19 cellular contexts compared by ENCODE assay signal in genomic region chr5:477247-477646, GRCh38. TPM values are rescaled to one million over a fixed set of nuclear protein-coding genes. Genes with fewer than 3 reads are reported as not detected.
DNase-seq lines count a peak whose midpoint lies in the region; ATAC-seq, FAIRE-seq and TF ChIP-seq lines count a peak whose summit lies in the region.
"Had no signal": no experiment of that assay in that cellular context is flagged by ENCODE, and none has a peak within 500 bp of the region (broad histone marks: within the 10 kb centered on the region; RNA-seq: fewer than 3 reads in every experiment).

No MANE protein-coding gene starts in this region.

- TF ChIP-seq CTCF in left ventricle myocardium inferior (IDR thresholded peaks at IDR 0.05; ENCODE audit: borderline replicate concordance), result no peak
- no peak for TF ChIP-seq CTCF in HepG2 (CRISPR knock-in tag; IDR thresholded peaks at IDR 0.05)
- no peak for TF ChIP-seq CTCF in osteoblast (IDR thresholded peaks at IDR 0.05; ENCODE audit: extremely low read depth, low read depth, low read length)
- no peak for TF ChIP-seq CTCF in stomach (IDR thresholded peaks at IDR 0.05)

- H3K27me3 ChIP-seq in left ventricle myocardium inferior (ENCODE audit: low read depth), result peaks cover 73% of the 10 kb centered on the region
- H3K27me3 ChIP-seq in HepG2 (ENCODE audit: control insufficient read depth in 1 of 2, insufficient read depth in 2 of 2, low read length in 2 of 2), result peaks cover 19 to 72% of the 10 kb centered on the region in 2 experiments
- H3K27me3 ChIP-seq in osteoblast (ENCODE audit: insufficient read depth, low read length), result peaks cover 41% of the 10 kb centered on the region
- H3K27me3 ChIP-seq in stomach, result peaks cover 24 to 85% (median 51%) of the 10 kb centered on the region in 3 donors

- CTCF ChIA-PET in HepG2 (lab: Yijun Ruan, JAX; ENCODE audit: low intra/inter-chr PET ratio, low total read pairs), result no interaction called here

- POLR2A ChIA-PET in HepG2 (lab: Yijun Ruan, JAX), result no interaction called here

- H3K4me2 ChIP-seq in HepG2 (ENCODE audit: low read depth, low read length) (no peak overlapping the region), osteoblast (ENCODE audit: insufficient read depth, low read length) (no peak overlapping the region)
- H3K4me2 ChIP-seq: A549, GM23338 had no signal

- no TSS peak for BruUV-seq in HepG2 (replicated peaks; lab: Mats Ljungman, UMichigan)

- H2AFZ ChIP-seq in HepG2 (ENCODE audit: low read length) (no peak overlapping the region), osteoblast (ENCODE audit: low read length) (no peak overlapping the region)
- H2AFZ ChIP-seq: GM23338 had no signal

- in situ Hi-C loops in HepG2 (cut with HindIII; ENCODE audit: extremely low pct_ligation_motif_present, low pct_unique_long_range_greater_than_20kb), result no loop called here

- WGBS in HepG2 (ENCODE audit: low lambda C conversion rate), result 0% methylated on average over 1 of the region's 19 CpGs
- 66 to 78% (median 75%) methylated on average over 18 to 19 of the region's 19 CpGs for WGBS in stomach, 5 donors

- no peak for TF ChIP-seq POLR2A in HepG2 (IDR thresholded peaks at IDR 0.05; ENCODE audit: insufficient read depth in 1 of 2, low read depth in 2 of 2, low read length in 2 of 2)
- no peak for TF ChIP-seq POLR2A in stomach (IDR thresholded peaks at IDR 0.05)

- DNase-seq in Right ventricle myocardium inferior (ENCODE audit: missing footprints) (peak; percentile 44), left ventricle myocardium inferior (no peak), HTR-8/SVneo (ENCODE audit: insufficient read length, low spot score) (no peak), HepG2 (ENCODE audit: low spot score) (no peak), osteoblast (ENCODE audit: insufficient read length, low spot score, missing footprints) (peak; percentile 75), stomach (no peak), ecto neural progenitor cell (ENCODE audit: low spot score) (no peak)
- DNase-seq: AML-193; Calu3; CD8-positive, alpha-beta T cell; DMS79 treated with DMSO at 0.1 percent for 48 hours; GF-D8; H7; HFFc6 had no signal

- H3K4me3 ChIP-seq in left ventricle myocardium inferior (no peak overlapping the region), HepG2 (replicated peaks in 1 of 3; ENCODE audit: insufficient read depth in 1 of 3, low read depth in 2 of 3, low read length in 3 of 3) (no peak overlapping the region), osteoblast (ENCODE audit: insufficient read depth, low read length) (no peak overlapping the region), stomach (no peak overlapping the region)
- H3K4me3 ChIP-seq: A549, GM23338 had no signal

- H4K20me1 ChIP-seq in HepG2 (ENCODE audit: insufficient read depth, low read length) (no peaks in the 10 kb centered on the region), osteoblast (ENCODE audit: insufficient read depth, low read length) (peaks cover 21% of the 10 kb centered on the region)

- no peak overlapping the region for H3K9ac ChIP-seq in HepG2 (ENCODE audit: insufficient read depth, low read depth, low read length)

- H3K27ac ChIP-seq in left ventricle myocardium inferior (replicated peaks) (no peak overlapping the region), HepG2 (ENCODE audit: extremely low read length, insufficient read depth, low read length) (no peak overlapping the region), osteoblast (ENCODE audit: low read depth, low read length) (no peak overlapping the region), stomach (no peak overlapping the region)
- H3K27ac ChIP-seq: 22Rv1, A549 had no signal

- H3K4me1 ChIP-seq in left ventricle myocardium inferior, result peaks cover 25% of the 10 kb centered on the region
- peaks cover 15% of the 10 kb centered on the region for H3K4me1 ChIP-seq in HepG2 (ENCODE audit: insufficient read depth, low read length)
- H3K4me1 ChIP-seq in osteoblast (ENCODE audit: insufficient read depth, low read length), result peaks cover 3% of the 10 kb centered on the region
- H3K4me1 ChIP-seq in stomach, result peaks cover 12 to 29% (median 28%) of the 10 kb centered on the region in 4 donors

- intact Hi-C loops in Right ventricle myocardium inferior (cut with DNase I) (no loop called here), left ventricle myocardium inferior (cut with micrococcal nuclease) (no loop called here), HepG2 (cut with micrococcal nuclease; ENCODE audit: unreplicated experiment) (no loop called here), stomach (cut with DNase I; ENCODE audit: low total_unique reads) (no loop called here)

- ATAC-seq in Right ventricle myocardium inferior (no peak), HepG2 (no peak), HG03432 (IDR thresholded peaks at IDR 0.05; ENCODE audit: unreplicated experiment) (no peak)
- ATAC-seq: A549; CD8-positive, alpha-beta T cell; GM23338; HCT116 had no signal

- no peak for TF ChIP-seq EP300 in HepG2 (IDR thresholded peaks at IDR 0.05; ENCODE audit: low read depth in 2 of 2, low read length in 2 of 2)
- TF ChIP-seq EP300 in HepG2 (CRISPR knock-in tag; IDR thresholded peaks at IDR 0.05; ENCODE audit: borderline replicate concordance), result no peak
- TF ChIP-seq EP300 in stomach (IDR thresholded peaks at IDR 0.05), result no peak

- FAIRE-seq in HTR-8/SVneo (lab: Jason Lieb, UNC) (peak; percentile 42), HepG2 (lab: Jason Lieb, UNC) (no peak)
- FAIRE-seq: A549 had no signal

- no peaks in the 10 kb centered on the region for H3K9me3 ChIP-seq in left ventricle myocardium inferior (replicated peaks)
- no peaks in the 10 kb centered on the region for H3K9me3 ChIP-seq in HepG2 (ENCODE audit: low read length)
- no peaks in the 10 kb centered on the region for H3K9me3 ChIP-seq in osteoblast (ENCODE audit: low read depth, low read length)
- H3K9me3 ChIP-seq in stomach, result no peaks in the 10 kb centered on the region
- H3K9me3 ChIP-seq: A549 had no signal

- no peaks in the 10 kb centered on the region for H3K36me3 ChIP-seq in left ventricle myocardium inferior
- H3K36me3 ChIP-seq in HepG2 (replicated peaks in 1 of 2; ENCODE audit: control insufficient read depth in 1 of 2, insufficient read depth in 2 of 2, low read length in 2 of 2), result no peaks in the 10 kb centered on the region; a peak in 1 of 5 replicates
- no peaks in the 10 kb centered on the region for H3K36me3 ChIP-seq in osteoblast (ENCODE audit: insufficient read depth, low read length)
- H3K36me3 ChIP-seq in stomach, result no peaks in the 10 kb centered on the region

- H3K79me2 ChIP-seq in HepG2 (ENCODE audit: insufficient read depth, low read length) (peaks cover 3% of the 10 kb centered on the region), osteoblast (ENCODE audit: insufficient read depth, low read length) (peaks cover 5% of the 10 kb centered on the region)

- no peak for TF ChIP-seq RAD21 in HepG2 (CRISPR knock-in tag; IDR thresholded peaks at IDR 0.05)

RNA-seq across cellular contexts. Expression of gene EXOC3, which starts 34.3 kb away (rescaled TPM):
- total RNA-seq in Right ventricle myocardium inferior (47.3 TPM), left ventricle myocardium inferior (46.2 TPM), HepG2 (2016; rRNA removed; fragmentation: Illumina TruSeq; extraction: Trizol) (16.0 and 20.5 TPM in 2 replicates), osteoblast (39.8 and 49.2 TPM in 2 replicates), stomach (100 to 1,000 TPM in 1 of 5 donors, 10 to 100 TPM in 4; 52.7 to 133 (median 77.7) TPM)
- 7.2 and 7.9 TPM in 2 replicates for total RNA-seq in HepG2 (2016; cell fraction: cytosol; rRNA removed; fragmentation: Illumina TruSeq; extraction: Trizol; ENCODE audit: low read depth)
- 14.6 and 19.5 TPM in 2 replicates for total RNA-seq in HepG2 (2016; cell fraction: insoluble cytoplasmic fraction; rRNA removed; fragmentation: Illumina TruSeq; extraction: Trizol)
- 13.8 and 14.1 TPM in 2 replicates for total RNA-seq in HepG2 (2016; cell fraction: membrane; rRNA removed; fragmentation: Illumina TruSeq; extraction: Trizol)
- 11.2 and 13.3 TPM in 2 replicates for total RNA-seq in HepG2 (2016; cell fraction: nucleus; rRNA removed; fragmentation: Illumina TruSeq; extraction: Trizol)
- polyA plus RNA-seq in HepG2 (2011; rRNA removed) (9.2 and 11.8 TPM in 2 replicates), stomach (10 to 100 TPM; 29.9 to 38.8 (median 33.6) TPM)
- polyA plus RNA-seq in HepG2 (2011; cell fraction: cytosol; rRNA removed), result 6.8 and 8.3 TPM in 2 replicates
- polyA plus RNA-seq in HepG2 (2011; cell fraction: nucleus; rRNA removed), result 26.9 and 28.5 TPM in 2 replicates
- 14.6 and 15.2 TPM in 2 replicates for polyA plus RNA-seq in HepG2 (2012)
- polyA plus RNA-seq in HepG2 (2016; cell fraction: cytosol; fragmentation: Illumina TruSeq; extraction: Trizol; ENCODE audit: low read depth), result 5.5 and 5.9 TPM in 2 replicates
- 14.3 and 16.5 TPM in 2 replicates for polyA plus RNA-seq in HepG2 (2016; cell fraction: insoluble cytoplasmic fraction; fragmentation: Illumina TruSeq; extraction: Trizol; ENCODE audit: low read depth)
- polyA plus RNA-seq in HepG2 (2016; cell fraction: membrane; fragmentation: Illumina TruSeq; extraction: Trizol; ENCODE audit: low read depth), result 7.8 and 8.8 TPM in 2 replicates
- polyA plus RNA-seq in HepG2 (2016; cell fraction: nucleus; fragmentation: Illumina TruSeq; extraction: Trizol; ENCODE audit: insufficient read depth, low read depth), result 28.1 and 32.7 TPM in 2 replicates
- polyA minus RNA-seq in HepG2 (2011; rRNA and poly(A)+ RNA removed; ENCODE audit: low replicate concordance), result 15.9 and 55.4 TPM in 2 replicates
- 6.1 and 7.2 TPM in 2 replicates for polyA minus RNA-seq in HepG2 (2011; cell fraction: cytosol; rRNA and poly(A)+ RNA removed)
- polyA minus RNA-seq in HepG2 (2011; cell fraction: nucleus; rRNA and poly(A)+ RNA removed), result 12.9 and 14.2 TPM in 2 replicates

RNA-seq across cellular contexts. Expression of gene SLC9A3, which starts 47.0 kb away (rescaled TPM):
- total RNA-seq in Right ventricle myocardium inferior (1.1 TPM), left ventricle myocardium inferior (0.91 TPM), HepG2 (2016; rRNA removed; fragmentation: Illumina TruSeq; extraction: Trizol) (1.2 and 1.8 TPM in 2 replicates), osteoblast (1.2 and 1.4 TPM in 2 replicates), stomach (100 to 1,000 TPM in 2 of 5 donors, 10 to 100 TPM in 2, 1 to 10 TPM in 1; 7.8 to 142 (median 68.0) TPM)
- total RNA-seq in HepG2 (2016; cell fraction: cytosol; rRNA removed; fragmentation: Illumina TruSeq; extraction: Trizol; ENCODE audit: low read depth), result 0.30 and 0.35 TPM in 2 replicates
- total RNA-seq in HepG2 (2016; cell fraction: insoluble cytoplasmic fraction; rRNA removed; fragmentation: Illumina TruSeq; extraction: Trizol), result 1.3 and 1.6 TPM in 2 replicates
- 1.5 and 1.9 TPM in 2 replicates for total RNA-seq in HepG2 (2016; cell fraction: membrane; rRNA removed; fragmentation: Illumina TruSeq; extraction: Trizol)
- 1.1 and 1.2 TPM in 2 replicates for total RNA-seq in HepG2 (2016; cell fraction: nucleus; rRNA removed; fragmentation: Illumina TruSeq; extraction: Trizol)
- polyA plus RNA-seq in HepG2 (2011; rRNA removed) (1.5 and 1.9 TPM in 2 replicates), stomach (10 to 100 TPM in 1 of 3 donors, 1 to 10 TPM in 2; 2.7 to 15.7 (median 5.9) TPM)
- polyA plus RNA-seq in HepG2 (2011; cell fraction: cytosol; rRNA removed), result 1.4 TPM in 2 replicates
- 2.2 and 2.4 TPM in 2 replicates for polyA plus RNA-seq in HepG2 (2011; cell fraction: nucleus; rRNA removed)
- 1.1 and 1.4 TPM in 2 replicates for polyA plus RNA-seq in HepG2 (2012)
- polyA plus RNA-seq in HepG2 (2016; cell fraction: cytosol; fragmentation: Illumina TruSeq; extraction: Trizol; ENCODE audit: low read depth), result 0.37 and 0.43 TPM in 2 replicates
- polyA plus RNA-seq in HepG2 (2016; cell fraction: insoluble cytoplasmic fraction; fragmentation: Illumina TruSeq; extraction: Trizol; ENCODE audit: low read depth), result 1.7 and 1.8 TPM in 2 replicates
- 1.4 and 1.6 TPM in 2 replicates for polyA plus RNA-seq in HepG2 (2016; cell fraction: membrane; fragmentation: Illumina TruSeq; extraction: Trizol; ENCODE audit: low read depth)
- polyA plus RNA-seq in HepG2 (2016; cell fraction: nucleus; fragmentation: Illumina TruSeq; extraction: Trizol; ENCODE audit: insufficient read depth, low read depth), result 1.9 and 2.4 TPM in 2 replicates
- 0.76 and 1.0 TPM in 2 replicates for polyA minus RNA-seq in HepG2 (2011; rRNA and poly(A)+ RNA removed; ENCODE audit: low replicate concordance)
- 0.35 and 0.49 TPM in 2 replicates for polyA minus RNA-seq in HepG2 (2011; cell fraction: cytosol; rRNA and poly(A)+ RNA removed)
- polyA minus RNA-seq in HepG2 (2011; cell fraction: nucleus; rRNA and poly(A)+ RNA removed), result 0.99 and 1.0 TPM in 2 replicates

Comparison
In these comparisons a context has a peak if more than half of its experiments do, and no peak if none do; other contexts are left out.
1. DNase-seq: peak in Right ventricle myocardium inferior (single experiment) and osteoblast (single experiment); none in left ventricle myocardium inferior (single experiment), HTR-8/SVneo (single experiment), HepG2 (single experiment), stomach (single experiment) and ecto neural progenitor cell (single experiment).